Comparison of ENCODE assay signal across 1 cellular context in genomic region chr11:68460741-68461283, GRCh38.
A peak's percentile ranks its signal among the peaks of the same experiment; 100 is the strongest.
TF ChIP-seq lines count a peak whose summit lies in the region.

Gene PPP6R3, plus strand, starts transcription at chr11:68460752. Its CDS starts 76,913 bp downstream, at chr11:68537665.

TF ChIP-seq in WTC11, 78 proteins besides CTCF, POLR2A, EP300 and RAD21 (continued from another document):
- TF ChIP-seq GABPB1 (CRISPR knock-in tag; IDR thresholded peaks at IDR 0.05) (no peak), STAT6 (CRISPR knock-in tag; conservative IDR thresholded peaks at IDR 0.05; ENCODE audit: low read depth) (no peak), NFATC4 (CRISPR knock-in tag; IDR thresholded peaks at IDR 0.05) (no peak), ELF4 (CRISPR knock-in tag; IDR thresholded peaks at IDR 0.05; ENCODE audit: low read depth) (0 out of 2 replicates have a peak, but pooled peaks have one; percentile 65), HMGXB4 (CRISPR knock-in tag; IDR thresholded peaks at IDR 0.05) (peak; percentile 15; the same call in 1 of the 2 replicates), ZBTB43 (CRISPR knock-in tag; IDR thresholded peaks at IDR 0.05) (no peak)
